In genomic region chr1:244862354-244862698, GRCh38 we compare ENCODE assay signal across 8 cellular contexts. TPM values are rescaled to one million over a fixed set of nuclear protein-coding genes. Genes with fewer than 3 reads are reported as not detected.
DNase-seq lines count a peak whose midpoint lies in the region; ATAC-seq and TF ChIP-seq lines count a peak whose summit lies in the region.

No MANE protein-coding gene starts in this region.

- H3K27me3 Mint-ChIP-seq in activated naive CD4-positive, alpha-beta T cell treated with anti-CD3 and anti-CD28 coated beads, Interleukin-2, amount 10 ng/mL, durations not matched to agents 7 days and 5 days: peaks cover 7% of the 10 kb centered on the region
- no peaks in the 10 kb centered on the region for H3K27me3 Mint-ChIP-seq in activated B cell treated with CpG ODN at 0.5 μM for 24 hours
- no peaks in the 10 kb centered on the region for H3K27me3 Mint-ChIP-seq in stimulated activated naive CD8-positive, alpha-beta T cell treated with anti-CD3 and anti-CD28 coated beads, Interleukin-15, amount 100 ng/mL, for 72 hours

- no peaks in the 10 kb centered on the region for H3K9me3 Mint-ChIP-seq in activated naive CD4-positive, alpha-beta T cell treated with anti-CD3 and anti-CD28 coated beads, Interleukin-2, amount 10 ng/mL, durations not matched to agents 7 days and 5 days
- no peaks in the 10 kb centered on the region for H3K9me3 Mint-ChIP-seq in activated B cell treated with CpG ODN at 0.5 μM for 24 hours
- H3K9me3 Mint-ChIP-seq in stimulated activated naive CD8-positive, alpha-beta T cell treated with anti-CD3 and anti-CD28 coated beads, Interleukin-15, amount 100 ng/mL, for 72 hours: no peaks in the 10 kb centered on the region

- H3K4me3 Mint-ChIP-seq in activated naive CD4-positive, alpha-beta T cell treated with anti-CD3 and anti-CD28 coated beads, Interleukin-2, amount 10 ng/mL, durations not matched to agents 7 days and 5 days: peak overlapping the region; percentile 82
- peak overlapping the region; percentile 90 for H3K4me3 Mint-ChIP-seq in activated B cell treated with CpG ODN at 0.5 μM for 24 hours
- peak overlapping the region; percentile 87 to 95 for H3K4me3 Mint-ChIP-seq in stimulated activated naive CD8-positive, alpha-beta T cell treated with anti-CD3 and anti-CD28 coated beads, Interleukin-15, amount 100 ng/mL, for 72 hours

- peaks cover 53% of the 10 kb centered on the region for H3K36me3 Mint-ChIP-seq in activated naive CD4-positive, alpha-beta T cell treated with anti-CD3 and anti-CD28 coated beads, Interleukin-2, amount 10 ng/mL, durations not matched to agents 7 days and 5 days
- H3K36me3 Mint-ChIP-seq in activated B cell treated with CpG ODN at 0.5 μM for 24 hours (ENCODE audit: low read depth): peaks cover 60% of the 10 kb centered on the region

- peak overlapping the region; percentile 99 for H3K4me3 ChIP-seq in iPS-11a (ENCODE audit: low read depth, low read length)

- intact Hi-C loops in activated B cell treated with CpG ODN at 0.5 μM for 24 hours (cut with micrococcal nuclease): loop anchor here (1.0 to 10.0 kb wide), 5 partner anchors 8 to 815 kb away; partner anchors contain the start of gene KIF26B

- POLR2A ChIA-PET in activated B cell treated with CpG ODN at 0.5 μM for 24 hours (lab: Charles Lee): interaction anchor here (0.6 to 8.8 kb wide), 13 partner anchors 10 to 1158 kb away, joined by 4 to 364 read pairs (median 11); partner anchors contain the start of gene COX20

- H3K27ac Mint-ChIP-seq in activated naive CD4-positive, alpha-beta T cell treated with anti-CD3 and anti-CD28 coated beads, Interleukin-2, amount 10 ng/mL, durations not matched to agents 7 days and 5 days: peak overlapping the region; percentile 95
- peak overlapping the region; percentile 94 for H3K27ac Mint-ChIP-seq in activated B cell treated with CpG ODN at 0.5 μM for 24 hours
- H3K27ac Mint-ChIP-seq in stimulated activated naive CD8-positive, alpha-beta T cell treated with anti-CD3 and anti-CD28 coated beads, Interleukin-15, amount 100 ng/mL, for 72 hours: peak overlapping the region; percentile 95 to 99

- ATAC-seq in activated B cell treated with CpG ODN at 0.5 μM for 24 hours (ENCODE audit: low read depth) (no peak), GM19463 (IDR thresholded peaks at IDR 0.05; ENCODE audit: unreplicated experiment) (no peak), GM18858 (IDR thresholded peaks at IDR 0.05; ENCODE audit: unreplicated experiment) (no peak), GM21723 (IDR thresholded peaks at IDR 0.05; ENCODE audit: unreplicated experiment) (no peak)
- ATAC-seq in stimulated activated naive CD8-positive, alpha-beta T cell treated with anti-CD3 and anti-CD28 coated beads, Interleukin-15, amount 100 ng/mL, for 72 hours: no peak

- peaks cover 61% of the 10 kb centered on the region for H3K4me1 Mint-ChIP-seq in activated naive CD4-positive, alpha-beta T cell treated with anti-CD3 and anti-CD28 coated beads, Interleukin-2, amount 10 ng/mL, durations not matched to agents 7 days and 5 days
- peaks cover 53% of the 10 kb centered on the region for H3K4me1 Mint-ChIP-seq in activated B cell treated with CpG ODN at 0.5 μM for 24 hours
- peaks cover 55% of the 10 kb centered on the region for H3K4me1 Mint-ChIP-seq in stimulated activated naive CD8-positive, alpha-beta T cell treated with anti-CD3 and anti-CD28 coated beads, Interleukin-15, amount 100 ng/mL, for 72 hours

- no peak for DNase-seq in activated naive CD4-positive, alpha-beta T cell treated with anti-CD3 and anti-CD28 coated beads, Interleukin-2, amount 10 ng/mL, durations not matched to agents 7 days and 5 days
- no peak for DNase-seq in activated naive CD4-positive, alpha-beta T cell treated with Interleukin-2 at 50 U/mL for 16 hours
- no peak for DNase-seq in activated B cell treated with CpG ODN at 0.5 μM for 24 hours
- DNase-seq in stimulated activated naive CD8-positive, alpha-beta T cell treated with anti-CD3 and anti-CD28 coated beads, Interleukin-15, amount 100 ng/mL, for 72 hours: no peak

- CTCF ChIA-PET in activated naive CD4-positive, alpha-beta T cell treated with anti-CD3 and anti-CD28 coated beads, Interleukin-2, amount 10 ng/mL, durations not matched to agents 7 days and 5 days (lab: Charles Lee): interaction anchor here (0.8 to 2.2 kb wide), 2 partner anchors 13 to 26 kb away, joined by 5 read pairs; no protein-coding TSS in a partner anchor
- CTCF ChIA-PET in activated B cell treated with CpG ODN at 0.5 μM for 24 hours (lab: Charles Lee): interaction anchor here (0.8 to 7.8 kb wide), 5 partner anchors 11 to 180 kb away, joined by 3 to 56 read pairs (median 5); partner anchors contain the start of gene COX20

- no peak for TF ChIP-seq CTCF in activated B cell treated with CpG ODN at 0.5 μM for 24 hours (IDR thresholded peaks at IDR 0.05)

RNA-seq across cellular contexts. Expression of gene HNRNPU, which starts 2.0 kb away (rescaled TPM):
- total RNA-seq in activated B cell treated with CpG ODN at 0.5 μM for 24 hours: 424 and 428 TPM in 2 replicates

RNA-seq across cellular contexts. Expression of gene COX20, which starts 26.9 kb away (rescaled TPM):
- total RNA-seq in activated B cell treated with CpG ODN at 0.5 μM for 24 hours: 37.1 and 37.6 TPM in 2 replicates
